In genomic region chr1:23167353-23168078, GRCh38 we compare ENCODE assay signal across 1 cellular context.
TF ChIP-seq lines count a peak whose summit lies in the region.

No MANE protein-coding gene starts in this region.

TF ChIP-seq in HepG2, 621 proteins besides CTCF, POLR2A, EP300 and RAD21 (continued from another document and continues in another):
- TF ChIP-seq PRDM15 (CRISPR knock-in tag; IDR thresholded peaks at IDR 0.05): 0 out of 2 replicates have a peak, but pooled peaks have one; percentile 37
- no peak for TF ChIP-seq ARNTL (CRISPR knock-in tag; IDR thresholded peaks at IDR 0.05)
- 0 out of 2 replicates have a peak, but pooled peaks have one; percentile 16 for TF ChIP-seq ZNF609 (CRISPR knock-in tag; IDR thresholded peaks at IDR 0.05; ENCODE audit: borderline replicate concordance)
- TF ChIP-seq ZNF776 (CRISPR knock-in tag; IDR thresholded peaks at IDR 0.05): no peak
- no peak for TF ChIP-seq ZXDC (CRISPR knock-in tag; IDR thresholded peaks at IDR 0.05)
- TF ChIP-seq FOXK1 (CRISPR knock-in tag; IDR thresholded peaks at IDR 0.05; ENCODE audit: borderline replicate concordance, low read depth): no peak
- TF ChIP-seq ZNF280B (CRISPR knock-in tag; IDR thresholded peaks at IDR 0.05; ENCODE audit: borderline replicate concordance): peak; percentile 20; the same call in 1 of the 2 replicates
- peak; percentile 53; the same call in 1 of the 2 replicates for TF ChIP-seq RBFOX2 (IDR thresholded peaks at IDR 0.05; ENCODE audit: low read depth, low read length)
- 0 out of 2 replicates have a peak, but pooled peaks have one; percentile 7 for TF ChIP-seq BCL6 (CRISPR knock-in tag; IDR thresholded peaks at IDR 0.05)
- TF ChIP-seq ZFY (CRISPR knock-in tag; IDR thresholded peaks at IDR 0.05): 0 out of 2 replicates have a peak, but pooled peaks have one; percentile 33
- no peak for TF ChIP-seq ZNF230 (CRISPR knock-in tag; IDR thresholded peaks at IDR 0.05)
- 0 out of 2 replicates have a peak, but pooled peaks have one; percentile 35 for TF ChIP-seq ZNF574 (CRISPR knock-in tag; IDR thresholded peaks at IDR 0.05)
- 0 out of 2 replicates have a peak, but pooled peaks have one; percentile 64 for TF ChIP-seq ZNF292 (CRISPR knock-in tag; IDR thresholded peaks at IDR 0.05; ENCODE audit: borderline replicate concordance, low read depth)
- 0 out of 2 replicates have a peak, but pooled peaks have one; percentile 34 for TF ChIP-seq PHF21A (CRISPR knock-in tag; IDR thresholded peaks at IDR 0.05)
- 0 out of 2 replicates have a peak, but pooled peaks have one; percentile 50 for TF ChIP-seq ZNF670 (CRISPR knock-in tag; IDR thresholded peaks at IDR 0.05; ENCODE audit: borderline replicate concordance)
- TF ChIP-seq ZNF350 (CRISPR knock-in tag; IDR thresholded peaks at IDR 0.05; ENCODE audit: borderline replicate concordance, low read depth): 0 out of 2 replicates have a peak, but pooled peaks have one; percentile 23
- TF ChIP-seq ZBTB7B (CRISPR knock-in tag; IDR thresholded peaks at IDR 0.05): no peak
- TF ChIP-seq AKNA (CRISPR knock-in tag; IDR thresholded peaks at IDR 0.05; ENCODE audit: borderline replicate concordance): no peak
- no peak for TF ChIP-seq ZNF44 (CRISPR knock-in tag; IDR thresholded peaks at IDR 0.05)
- TF ChIP-seq ZFP90 (CRISPR knock-in tag; IDR thresholded peaks at IDR 0.05; ENCODE audit: borderline replicate concordance): no peak
- peak; percentile 69 for TF ChIP-seq YY1 (IDR thresholded peaks at IDR 0.05; ENCODE audit: insufficient read depth, insufficient replicate concordance, low read depth, low read length)
- no peak for TF ChIP-seq ZMAT5 (CRISPR knock-in tag; IDR thresholded peaks at IDR 0.05; ENCODE audit: borderline replicate concordance, low read depth)
- TF ChIP-seq KDM5B (CRISPR knock-in tag; IDR thresholded peaks at IDR 0.05; ENCODE audit: borderline replicate concordance): peak; percentile 49; the same call in 1 of the 2 replicates
- TF ChIP-seq MIER3 (CRISPR knock-in tag; IDR thresholded peaks at IDR 0.05; ENCODE audit: borderline replicate concordance): peak; percentile 25; the same call in 1 of the 2 replicates
- no peak for TF ChIP-seq SMAD3 (CRISPR knock-in tag; IDR thresholded peaks at IDR 0.05)
- TF ChIP-seq ZNF605 (CRISPR knock-in tag; IDR thresholded peaks at IDR 0.05): no peak
- no peak for TF ChIP-seq TBX3 (IDR thresholded peaks at IDR 0.05; ENCODE audit: borderline replicate concordance)
- TF ChIP-seq MAZ (IDR thresholded peaks at IDR 0.05; ENCODE audit: borderline replicate concordance, low read depth, low read length): 0 out of 2 replicates have a peak, but pooled peaks have one; percentile 40
- no peak; the same call in 1 of the 2 replicates for TF ChIP-seq MAZ (CRISPR knock-in tag; IDR thresholded peaks at IDR 0.05; ENCODE audit: low read depth)
- TF ChIP-seq JUNB (CRISPR knock-in tag; IDR thresholded peaks at IDR 0.05; ENCODE audit: borderline replicate concordance): no peak
- no peak for TF ChIP-seq ZNF558 (CRISPR knock-in tag; IDR thresholded peaks at IDR 0.05; ENCODE audit: borderline replicate concordance)
- no peak for TF ChIP-seq ZKSCAN1 (IDR thresholded peaks at IDR 0.05; ENCODE audit: low read length)
- no peak for TF ChIP-seq RBAK (CRISPR knock-in tag; IDR thresholded peaks at IDR 0.05)
- TF ChIP-seq KDM2A (CRISPR knock-in tag; IDR thresholded peaks at IDR 0.05; ENCODE audit: borderline replicate concordance, low read depth): peak; percentile 57; the same call in 1 of the 2 replicates
